18 cellular contexts compared by ENCODE assay signal in genomic region chr2:54642684-54643430, GRCh38.
DNase-seq lines count a peak whose midpoint lies in the region; ATAC-seq lines count a peak whose summit lies in the region.
"Had no signal": no experiment of that assay in that cellular context is flagged by ENCODE, and none has a peak within 500 bp of the region (broad histone marks: within the 10 kb centered on the region; RNA-seq: fewer than 3 reads in every experiment).

No MANE protein-coding gene starts in this region.

- no peaks in the 10 kb centered on the region for H3K9me3 ChIP-seq in T-helper 17 cell (ENCODE audit: control insufficient read depth, low read length, poor library complexity, severe bottlenecking)
- H3K9me3 ChIP-seq: left lung, SJCRH30, vagina had no signal

- peaks cover 26% of the 10 kb centered on the region for H3K4me1 Mint-ChIP-seq in activated naive CD8-positive, alpha-beta T cell (ENCODE audit: low read depth)
- H3K4me1 Mint-ChIP-seq in activated naive CD8-positive, alpha-beta T cell treated with anti-CD3 and anti-CD28 coated beads, Interleukin-2, amount 50 U/mL, for 24 hours: peaks cover 6% of the 10 kb centered on the region
- H3K4me1 Mint-ChIP-seq in T-helper 17 cell (peaks cover 5% of the 10 kb centered on the region), memory B cell (peaks cover 7% of the 10 kb centered on the region)

- ATAC-seq in activated naive CD8-positive, alpha-beta T cell treated with anti-CD3 and anti-CD28 coated beads, Interleukin-2, amount 50 U/mL, for 24 hours: no peak
- no peak for ATAC-seq in T-helper 17 cell
- no peak for ATAC-seq in memory B cell (ENCODE audit: low read depth)
- ATAC-seq: Panc1 had no signal

- peaks cover 7% of the 10 kb centered on the region for H3K36me3 Mint-ChIP-seq in activated naive CD8-positive, alpha-beta T cell
- H3K36me3 Mint-ChIP-seq in activated naive CD8-positive, alpha-beta T cell treated with anti-CD3 and anti-CD28 coated beads, Interleukin-2, amount 50 U/mL, for 24 hours (ENCODE audit: low read depth): peaks cover 41% of the 10 kb centered on the region
- H3K36me3 Mint-ChIP-seq in T-helper 17 cell (ENCODE audit: low read depth) (peaks cover 4% of the 10 kb centered on the region), memory B cell (peaks cover 54% of the 10 kb centered on the region)

- H3K4me3 Mint-ChIP-seq in activated naive CD8-positive, alpha-beta T cell: no peak overlapping the region
- no peak overlapping the region for H3K4me3 Mint-ChIP-seq in activated naive CD8-positive, alpha-beta T cell treated with anti-CD3 and anti-CD28 coated beads, Interleukin-2, amount 50 U/mL, for 24 hours
- H3K4me3 Mint-ChIP-seq in T-helper 17 cell (no peak overlapping the region), memory B cell (no peak overlapping the region)

- peak overlapping the region; percentile 2 for H3K27ac Mint-ChIP-seq in activated naive CD8-positive, alpha-beta T cell
- H3K27ac Mint-ChIP-seq in activated naive CD8-positive, alpha-beta T cell treated with anti-CD3 and anti-CD28 coated beads, Interleukin-2, amount 50 U/mL, for 24 hours: no peak overlapping the region
- H3K27ac Mint-ChIP-seq in T-helper 17 cell (peak overlapping the region; percentile 78), memory B cell (peak overlapping the region; percentile 69)

- no peaks in the 10 kb centered on the region for H3K27me3 Mint-ChIP-seq in activated naive CD8-positive, alpha-beta T cell
- H3K27me3 Mint-ChIP-seq in activated naive CD8-positive, alpha-beta T cell treated with anti-CD3 and anti-CD28 coated beads, Interleukin-2, amount 50 U/mL, for 24 hours: no peaks in the 10 kb centered on the region
- H3K27me3 Mint-ChIP-seq in T-helper 17 cell (no peaks in the 10 kb centered on the region), memory B cell (no peaks in the 10 kb centered on the region)

- no peak for DNase-seq in activated naive CD8-positive, alpha-beta T cell treated with anti-CD3 and anti-CD28 coated beads, Interleukin-2, amount 50 U/mL, for 24 hours
- DNase-seq in T-helper 17 cell (no peak), memory B cell (ENCODE audit: low spot score in 2 of 2) (no peak), superior temporal gyrus (ENCODE audit: extremely low spot score) (peak; percentile 36), NCI-H2029 treated with DMSO at 0.1 percent for 48 hours (lab: John Stamatoyannopoulos, UW) (no peak), foreskin melanocyte (no peak), NCI-H446 treated with DMSO at 0.1 percent for 48 hours (lab: John Stamatoyannopoulos, UW) (no peak)
- DNase-seq: activated naive CD4-positive, alpha-beta T cell; aorta; GDM1; left lung; NCI-H1092; NCI-H1930; NK-92 treated with Interleukin-12 subunit alpha and Interleukin-12 subunit beta, amount 100 ng/mL, for 24 hours; SJCRH30 had no signal

- no peaks in the 10 kb centered on the region for H3K9me3 Mint-ChIP-seq in activated naive CD8-positive, alpha-beta T cell (ENCODE audit: low read depth)
- H3K9me3 Mint-ChIP-seq in activated naive CD8-positive, alpha-beta T cell treated with anti-CD3 and anti-CD28 coated beads, Interleukin-2, amount 50 U/mL, for 24 hours: no peaks in the 10 kb centered on the region
- H3K9me3 Mint-ChIP-seq in memory B cell: no peaks in the 10 kb centered on the region
